Comparison of ENCODE assay signal across 8 cellular contexts in the genomic region with DNA sequence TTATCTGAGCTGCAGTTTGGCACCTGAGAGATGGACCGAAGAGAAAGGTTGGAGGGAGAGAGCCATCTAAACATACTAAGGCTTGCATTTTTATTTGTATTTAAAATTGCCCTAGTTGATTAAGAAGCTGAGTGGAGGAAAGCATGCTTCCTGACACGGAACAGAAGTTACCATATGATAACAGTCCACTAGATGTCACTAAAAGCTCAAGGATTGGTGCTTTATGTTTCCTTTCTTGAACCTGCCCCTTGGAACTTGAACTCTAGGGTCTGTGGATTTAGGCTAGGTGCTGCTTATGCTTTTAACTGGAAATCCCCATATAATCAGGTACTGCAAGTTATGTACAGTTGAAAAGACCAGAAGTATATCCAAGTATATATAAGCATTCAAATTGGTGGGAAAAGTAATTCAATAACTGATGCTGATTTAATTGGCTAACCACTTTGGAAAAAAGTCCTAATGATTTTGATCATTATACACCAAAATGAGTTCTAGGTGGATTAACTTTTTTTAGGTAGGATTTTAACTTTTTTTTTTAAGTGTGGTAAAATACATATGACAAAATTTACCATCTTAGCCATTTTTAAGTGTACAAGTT. TPM values are rescaled to one million over a fixed set of nuclear protein-coding genes. Genes with fewer than 3 reads are reported as not detected.
A peak's percentile ranks its signal among the peaks of the same experiment; 100 is the strongest.
DNase-seq lines count a peak whose midpoint lies in the region; ATAC-seq, FAIRE-seq and TF ChIP-seq lines count a peak whose summit lies in the region.

No MANE protein-coding gene starts in this region.

- TF ChIP-seq CTCF in CD14-positive monocyte (IDR thresholded peaks at IDR 0.05) = peak; percentile 62
- TF ChIP-seq CTCF in testis (IDR thresholded peaks at IDR 0.05) = peak in 2 of 3 experiments; percentile 51 to 56

- H3K36me3 ChIP-seq in testis (ENCODE audit: low read depth, missing control alignments) = no peaks in the 10 kb centered on the region

- H3K27me3 ChIP-seq in testis = no peaks in the 10 kb centered on the region

- H3K27ac Mint-ChIP-seq in CD14-positive monocyte = no peak overlapping the region

- intact Hi-C loops in CD14-positive monocyte (cut with micrococcal nuclease) = loop anchor here (5.0 to 10.0 kb wide), 4 partner anchors 346 to 596 kb away; no protein-coding TSS in a partner anchor
- intact Hi-C loops in testis (cut with DNase I; ENCODE audit: low total_unique reads) = loop anchor here (10.0 kb wide), 1 partner anchor 596 kb away; no protein-coding TSS in a partner anchor
- intact Hi-C loops in posterior cingulate gyrus (cut with DNase I) = loop anchor here (2.0 to 5.0 kb wide), 2 partner anchors 594 to 888 kb away; partner anchors contain the start of gene EIF3F

- H3K4me1 ChIP-seq in testis = no peaks in the 10 kb centered on the region

- no peaks in the 10 kb centered on the region for H3K9me3 Mint-ChIP-seq in CD14-positive monocyte

- H3K27ac ChIP-seq in testis = no peak overlapping the region

- H3K27me3 Mint-ChIP-seq in CD14-positive monocyte (ENCODE audit: low read depth in 3 of 3) = peaks cover 3 to 13% (median 4%) of the 10 kb centered on the region in 3 donors

- no peaks in the 10 kb centered on the region for H3K36me3 Mint-ChIP-seq in CD14-positive monocyte

- no peak overlapping the region for H3K4me3 Mint-ChIP-seq in CD14-positive monocyte

- peak; percentile 99 for FAIRE-seq in islet of Langerhans (lab: Jason Lieb, UNC)

- H3K4me1 Mint-ChIP-seq in CD14-positive monocyte = no peaks in the 10 kb centered on the region

- no peak for TF ChIP-seq POLR2A in testis (IDR thresholded peaks at IDR 0.05)

- ATAC-seq in GM18861 (IDR thresholded peaks at IDR 0.05; ENCODE audit: unreplicated experiment) = peak; percentile 87
- ATAC-seq in HG03378 (IDR thresholded peaks at IDR 0.05; ENCODE audit: unreplicated experiment) = peak; percentile 90

- no peaks in the 10 kb centered on the region for H3K9me3 ChIP-seq in testis

- no peak for DNase-seq in CD14-positive monocyte (ENCODE audit: low spot score)
- DNase-seq in NCI-H526 treated with DMSO at 0.1 percent for 48 hours (lab: John Stamatoyannopoulos, UW) = peak; percentile 22
- peak; percentile 20 for DNase-seq in brain pericyte (ENCODE audit: low read depth, low spot score)
- no peak for DNase-seq in testis
- no peak for DNase-seq in posterior cingulate gyrus

- H3K4me3 ChIP-seq in testis = no peak overlapping the region

- 25 to 29% methylated on average over 2 of the region's 2 CpGs for WGBS in testis, 2 donors

RNA-seq across cellular contexts. Expression of gene RBMXL2, which starts 9.5 kb away (rescaled TPM):
- not detected for polyA plus RNA-seq in CD14-positive monocyte
- 10 to 100 TPM; 58.2 to 79.4 TPM for total RNA-seq in testis
- 103 TPM for polyA plus RNA-seq in testis (ENCODE audit: insufficient read depth, low read depth, low replicate concordance)

Comparison
In these comparisons a context has a peak if more than half of its experiments do, and no peak if none do; other contexts are left out.
1. DNase-seq: peak in NCI-H526 treated with DMSO at 0.1 percent for 48 hours (single experiment) and brain pericyte (single experiment); none in CD14-positive monocyte (single experiment), testis (single experiment) and posterior cingulate gyrus (0 of 10).
2. RNA of gene RBMXL2, which starts 9.5 kb away (polyA plus RNA-seq): 103 TPM in testis (single experiment); not detected in CD14-positive monocyte; every median in the first group is over 100 times any median in the second.